16 cellular contexts compared by ENCODE assay signal in the genomic region with DNA sequence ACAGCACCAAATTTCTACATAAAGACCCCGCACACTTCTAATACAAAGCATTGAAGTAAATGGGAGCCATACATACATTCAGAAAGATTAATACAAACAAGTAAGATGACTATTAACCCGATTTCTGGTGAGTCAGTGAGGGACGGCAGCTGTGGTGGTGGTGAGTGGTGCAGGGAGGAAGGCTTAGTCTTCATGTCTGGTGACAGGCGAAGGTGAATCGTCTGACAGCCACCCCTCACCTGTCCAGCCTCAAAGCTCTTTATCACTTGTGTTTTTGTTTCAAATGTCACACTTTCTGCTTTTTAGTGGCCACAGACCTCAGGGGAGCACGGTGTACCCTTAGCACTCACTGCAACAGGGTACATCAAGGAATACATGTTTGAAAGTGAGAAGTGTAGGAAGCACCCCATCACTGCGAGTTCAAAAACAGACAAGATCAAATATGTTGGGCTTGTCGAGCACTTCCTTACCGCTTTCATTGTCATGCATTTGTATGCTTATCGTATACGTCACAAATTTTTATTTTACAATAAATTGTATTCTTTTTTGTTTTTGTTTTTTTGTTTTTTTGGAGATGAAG.
DNase-seq lines count a peak whose midpoint lies in the region; ATAC-seq and TF ChIP-seq lines count a peak whose summit lies in the region.
"Had no signal": no experiment of that assay in that cellular context is flagged by ENCODE, and none has a peak within 500 bp of the region (broad histone marks: within the 10 kb centered on the region; RNA-seq: fewer than 3 reads in every experiment).

No MANE protein-coding gene starts in this region.

- no peaks in the 10 kb centered on the region for H3K79me2 ChIP-seq in SK-N-SH (ENCODE audit: insufficient read depth)

- H3K4me2 ChIP-seq in SK-N-SH = no peak overlapping the region

- no peak overlapping the region for H3K27ac ChIP-seq in SK-N-SH (ENCODE audit: low read depth in 2 of 2, low read length in 1 of 2)
- H3K27ac ChIP-seq in right atrium auricular region = no peak overlapping the region
- H3K27ac ChIP-seq: 22Rv1 had no signal

- peaks cover 30% of the 10 kb centered on the region for H3K4me1 Mint-ChIP-seq in activated CD8-positive, alpha-beta T cell treated with anti-CD3 and anti-CD28 coated beads for 36 hours (ENCODE audit: low read depth)
- H3K4me1 Mint-ChIP-seq in activated naive CD8-positive, alpha-beta T cell treated with anti-CD3 and anti-CD28 coated beads, Interleukin-2, amount 50 U/mL, for 24 hours = peaks cover 31% of the 10 kb centered on the region
- H3K4me1 Mint-ChIP-seq: mesothelial cell of epicardium had no signal

- intact Hi-C loops in activated CD8-positive, alpha-beta T cell treated with anti-CD3 and anti-CD28 coated beads for 36 hours (cut with micrococcal nuclease) = no loop called here

- ATAC-seq in SK-N-SH treated with all-trans-retinoic acid at 6 μM for 48 hours = no peak
- peak; percentile 98 for ATAC-seq in activated CD8-positive, alpha-beta T cell treated with anti-CD3 and anti-CD28 coated beads for 36 hours
- peak; percentile 97 for ATAC-seq in activated naive CD8-positive, alpha-beta T cell treated with anti-CD3 and anti-CD28 coated beads, Interleukin-2, amount 50 U/mL, for 24 hours

- no peaks in the 10 kb centered on the region for H4K20me1 ChIP-seq in SK-N-SH (ENCODE audit: insufficient read depth)

- TF ChIP-seq EP300 in SK-N-SH (IDR thresholded peaks at IDR 0.05; ENCODE audit: borderline replicate concordance in 1 of 2, low read depth in 1 of 2, low read length in 1 of 2) = no peak

- H3K9me3 Mint-ChIP-seq in activated CD8-positive, alpha-beta T cell treated with anti-CD3 and anti-CD28 coated beads for 36 hours = peaks cover 17% of the 10 kb centered on the region
- H3K9me3 Mint-ChIP-seq in activated naive CD8-positive, alpha-beta T cell treated with anti-CD3 and anti-CD28 coated beads, Interleukin-2, amount 50 U/mL, for 24 hours = peaks cover 21% of the 10 kb centered on the region

- DNase-seq in SK-N-SH (peak; percentile 2), right atrium auricular region (ENCODE audit: low spot score) (no peak), NCI-H526 (lab: John Stamatoyannopoulos, UW) (no peak), GM20000 (ENCODE audit: low spot score) (no peak)
- DNase-seq in activated CD8-positive, alpha-beta T cell treated with anti-CD3 and anti-CD28 coated beads for 36 hours = peak; percentile 83
- peak; percentile 58 for DNase-seq in activated naive CD8-positive, alpha-beta T cell treated with anti-CD3 and anti-CD28 coated beads, Interleukin-2, amount 50 U/mL, for 24 hours
- peak; percentile 68 for DNase-seq in stimulated activated CD4-positive, alpha-beta T cell treated with anti-CD3 and anti-CD28 coated beads, Interleukin-4, amount 100 ng/mL, for 24 hours
- DNase-seq: cerebellar nuclear complex, islet precursor cell, KBM-7, NCI-H1436 treated with DMSO at 0.1 percent for 48 hours, NCI-H446, small intestine had no signal

- H2AFZ ChIP-seq in SK-N-SH (ENCODE audit: low read depth) = no peak overlapping the region

- TF ChIP-seq CTCF in SK-N-SH (IDR thresholded peaks at IDR 0.05) (no peak), right atrium auricular region (IDR thresholded peaks at IDR 0.05) (no peak), GM20000 (IDR thresholded peaks at IDR 0.05; ENCODE audit: extremely low read depth, missing control alignments) (no peak)
- no peak for TF ChIP-seq CTCF in activated CD8-positive, alpha-beta T cell treated with anti-CD3 and anti-CD28 coated beads for 36 hours (IDR thresholded peaks at IDR 0.05)

- peak overlapping the region; percentile 35 for H3K4me3 Mint-ChIP-seq in activated CD8-positive, alpha-beta T cell treated with anti-CD3 and anti-CD28 coated beads for 36 hours
- peak overlapping the region; percentile 68 for H3K4me3 Mint-ChIP-seq in activated naive CD8-positive, alpha-beta T cell treated with anti-CD3 and anti-CD28 coated beads, Interleukin-2, amount 50 U/mL, for 24 hours
- H3K4me3 Mint-ChIP-seq: mesothelial cell of epicardium had no signal

- H3K9me3 ChIP-seq in SK-N-SH (peaks cover 4% of the 10 kb centered on the region; the same call in 1 of the 2 replicates), right atrium auricular region (no peaks in the 10 kb centered on the region)

- no peaks in the 10 kb centered on the region; the same call in 1 of the 2 replicates for H3K9me2 ChIP-seq in SK-N-SH

- H3K27me3 Mint-ChIP-seq in activated CD8-positive, alpha-beta T cell treated with anti-CD3 and anti-CD28 coated beads for 36 hours = no peaks in the 10 kb centered on the region
- H3K27me3 Mint-ChIP-seq in activated naive CD8-positive, alpha-beta T cell treated with anti-CD3 and anti-CD28 coated beads, Interleukin-2, amount 50 U/mL, for 24 hours = no peaks in the 10 kb centered on the region

- peaks cover 40% of the 10 kb centered on the region; the same call in 1 of the 2 replicates for H3K27me3 ChIP-seq in SK-N-SH (ENCODE audit: insufficient read depth)
- no peaks in the 10 kb centered on the region for H3K27me3 ChIP-seq in right atrium auricular region

- H3K36me3 Mint-ChIP-seq in activated CD8-positive, alpha-beta T cell treated with anti-CD3 and anti-CD28 coated beads for 36 hours (ENCODE audit: low read depth) = peaks cover 2% of the 10 kb centered on the region
- no peaks in the 10 kb centered on the region for H3K36me3 Mint-ChIP-seq in activated naive CD8-positive, alpha-beta T cell treated with anti-CD3 and anti-CD28 coated beads, Interleukin-2, amount 50 U/mL, for 24 hours (ENCODE audit: low read depth)
- H3K36me3 Mint-ChIP-seq: mesothelial cell of epicardium had no signal

- H3K36me3 ChIP-seq in SK-N-SH (replicated peaks in 1 of 2; ENCODE audit: control insufficient read depth in 1 of 2, insufficient read depth in 2 of 2, low read length in 1 of 2) (no peaks in the 10 kb centered on the region), right atrium auricular region (no peaks in the 10 kb centered on the region)

- H3K4me3 ChIP-seq in SK-N-SH (ENCODE audit: low read depth in 2 of 2, low read length in 1 of 2) (no peak overlapping the region), right atrium auricular region (no peak overlapping the region)

- TF ChIP-seq RAD21 in SK-N-SH (IDR thresholded peaks at IDR 0.05; ENCODE audit: low read length) = no peak

- no peaks in the 10 kb centered on the region; a peak in 1 of 4 replicates for H3K4me1 ChIP-seq in SK-N-SH (ENCODE audit: control insufficient read depth in 1 of 2, insufficient read depth in 2 of 2, low read depth in 1 of 2, low read length in 1 of 2)
- H3K4me1 ChIP-seq in right atrium auricular region = peaks cover 0 to 5% of the 10 kb centered on the region in 2 donors

- H3K9ac ChIP-seq in SK-N-SH = no peak overlapping the region

- H3F3A ChIP-seq in SK-N-SH (replicated peaks; ENCODE audit: insufficient read depth) = no peaks in the 10 kb centered on the region

- H3K27ac Mint-ChIP-seq in activated CD8-positive, alpha-beta T cell treated with anti-CD3 and anti-CD28 coated beads for 36 hours = peak overlapping the region; percentile 82
- peak overlapping the region; percentile 69 for H3K27ac Mint-ChIP-seq in activated naive CD8-positive, alpha-beta T cell treated with anti-CD3 and anti-CD28 coated beads, Interleukin-2, amount 50 U/mL, for 24 hours
- H3K27ac Mint-ChIP-seq: mesothelial cell of epicardium had no signal

- POLR2A ChIA-PET in SK-N-SH (lab: Yijun Ruan, JAX) = no interaction called here
- POLR2A ChIA-PET in activated CD8-positive, alpha-beta T cell treated with anti-CD3 and anti-CD28 coated beads for 36 hours (lab: Charles Lee) = interaction anchor here (0.6 to 24.1 kb wide), 9 partner anchors 10 to 94 kb away, joined by 3 to 630 read pairs (median 4); partner anchors contain the start of gene IRF4

- WGBS in SK-N-SH (ENCODE audit: low lambda C conversion rate) = 34% methylated on average over 11 of the region's 11 CpGs

- CTCF ChIA-PET in SK-N-SH (lab: Yijun Ruan, JAX) = no interaction called here
- CTCF ChIA-PET in activated CD8-positive, alpha-beta T cell treated with anti-CD3 and anti-CD28 coated beads for 36 hours (lab: Charles Lee) = interaction anchor here (0.9 kb wide), 1 partner anchor 10 kb away, joined by 3 read pairs; no protein-coding TSS in a partner anchor

TF ChIP-seq in SK-N-SH, 30 proteins besides CTCF, POLR2A, EP300 and RAD21 (continues in another document):
- TF ChIP-seq PBX3 (IDR thresholded peaks at IDR 0.05) (no peak), JUND (IDR thresholded peaks at IDR 0.05) (no peak)

TF ChIP-seq in SK-N-SH treated with all-trans-retinoic acid at 6 μM for 48 hours, 23 proteins besides CTCF, POLR2A, EP300 and RAD21 (continues in another document):
- TF ChIP-seq, protein P1, sequence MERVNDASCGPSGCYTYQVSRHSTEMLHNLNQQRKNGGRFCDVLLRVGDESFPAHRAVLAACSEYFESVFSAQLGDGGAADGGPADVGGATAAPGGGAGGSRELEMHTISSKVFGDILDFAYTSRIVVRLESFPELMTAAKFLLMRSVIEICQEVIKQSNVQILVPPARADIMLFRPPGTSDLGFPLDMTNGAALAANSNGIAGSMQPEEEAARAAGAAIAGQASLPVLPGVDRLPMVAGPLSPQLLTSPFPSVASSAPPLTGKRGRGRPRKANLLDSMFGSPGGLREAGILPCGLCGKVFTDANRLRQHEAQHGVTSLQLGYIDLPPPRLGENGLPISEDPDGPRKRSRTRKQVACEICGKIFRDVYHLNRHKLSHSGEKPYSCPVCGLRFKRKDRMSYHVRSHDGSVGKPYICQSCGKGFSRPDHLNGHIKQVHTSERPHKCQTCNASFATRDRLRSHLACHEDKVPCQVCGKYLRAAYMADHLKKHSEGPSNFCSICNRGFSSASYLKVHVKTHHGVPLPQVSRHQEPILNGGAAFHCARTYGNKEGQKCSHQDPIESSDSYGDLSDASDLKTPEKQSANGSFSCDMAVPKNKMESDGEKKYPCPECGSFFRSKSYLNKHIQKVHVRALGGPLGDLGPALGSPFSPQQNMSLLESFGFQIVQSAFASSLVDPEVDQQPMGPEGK (CRISPR knock-in tag; IDR thresholded peaks at IDR 0.05; ENCODE audit: borderline replicate concordance) = no peak
- TF ChIP-seq ARNTL (CRISPR knock-in tag; IDR thresholded peaks at IDR 0.05; ENCODE audit: borderline replicate concordance, low read depth) = no peak
- TF ChIP-seq ZNF8 (CRISPR knock-in tag; IDR thresholded peaks at IDR 0.05) = no peak
- no peak for TF ChIP-seq PPARA (CRISPR knock-in tag; IDR thresholded peaks at IDR 0.05; ENCODE audit: borderline replicate concordance)
- no peak for TF ChIP-seq ISL1 (CRISPR knock-in tag; IDR thresholded peaks at IDR 0.05)
- no peak for TF ChIP-seq ESRRG (CRISPR knock-in tag; IDR thresholded peaks at IDR 0.05)

Comparison
In these comparisons a context has a peak if more than half of its experiments do, and no peak if none do; other contexts are left out.
1. DNase-seq: peak in SK-N-SH (single experiment), activated CD8-positive, alpha-beta T cell treated with anti-CD3 and anti-CD28 coated beads for 36 hours (single experiment), activated naive CD8-positive, alpha-beta T cell treated with anti-CD3 and anti-CD28 coated beads, Interleukin-2, amount 50 U/mL, for 24 hours (single experiment) and stimulated activated CD4-positive, alpha-beta T cell treated with anti-CD3 and anti-CD28 coated beads, Interleukin-4, amount 100 ng/mL, for 24 hours (single experiment); none in right atrium auricular region (single experiment), NCI-H526 (0 of 2) and GM20000 (single experiment).